8 cellular contexts compared by ENCODE assay signal in the genomic region with DNA sequence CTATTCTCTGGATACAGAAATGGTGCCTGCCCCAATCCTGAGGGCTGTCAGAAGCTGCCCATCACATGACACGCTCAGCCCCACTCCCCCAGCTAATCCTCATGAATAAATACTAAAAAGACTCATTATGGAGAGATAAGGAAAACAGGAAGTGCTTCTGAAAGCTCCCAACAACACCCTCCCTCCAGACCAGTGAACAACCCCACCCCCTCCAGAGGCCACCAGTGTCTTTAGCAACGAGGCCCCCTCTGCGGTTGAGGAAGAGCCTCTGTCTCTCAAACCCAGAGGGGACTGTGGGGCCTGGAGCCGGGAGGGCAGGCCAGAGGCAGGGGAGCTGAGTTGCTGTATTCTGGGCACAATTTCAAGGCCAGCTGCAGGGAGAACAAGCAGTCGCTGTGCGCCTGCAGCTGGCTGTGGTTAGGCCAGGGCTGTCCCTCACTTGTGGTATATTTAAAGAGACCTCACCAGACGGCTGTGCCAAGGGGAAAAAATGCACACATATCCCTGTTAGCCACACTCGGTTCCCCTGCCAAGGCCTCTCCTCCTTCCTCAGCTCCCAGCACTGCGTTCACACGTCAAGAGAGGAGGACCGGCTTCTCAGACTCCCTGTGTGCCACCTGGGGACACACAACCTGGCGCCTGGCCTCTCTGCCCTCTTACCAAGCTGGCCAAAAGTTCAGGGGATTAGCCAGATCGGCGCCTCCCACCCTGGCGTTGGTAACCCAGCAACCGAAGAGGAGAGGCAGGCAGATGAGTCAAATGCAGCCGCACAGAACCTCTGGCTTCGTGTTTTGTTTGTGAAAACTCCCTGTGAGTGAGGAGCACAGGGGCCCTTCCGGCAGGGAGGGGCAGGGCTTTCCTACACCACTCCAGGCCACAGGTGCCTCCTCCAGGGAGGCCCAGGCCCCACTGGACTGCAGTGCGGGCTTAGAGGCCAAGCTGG.
DNase-seq lines count a peak whose midpoint lies in the region; ATAC-seq and TF ChIP-seq lines count a peak whose summit lies in the region.

No MANE protein-coding gene starts in this region.

- peak overlapping the region; percentile 2 for H3K27ac ChIP-seq in rectal smooth muscle tissue (ENCODE audit: low read depth, low read length)

- DNase-seq in NAMALWA (ENCODE audit: low spot score) (peak; percentile 60), WTC11 (ENCODE audit: low spot score) (peak; percentile 26), Right ventricle myocardium superior (peak; percentile 77), NCI-H1930 (lab: John Stamatoyannopoulos, UW) (no peak)
- DNase-seq in NK-92 treated with Interleukin-12 subunit alpha and Interleukin-12 subunit beta, amount 100 ng/mL, for 24 hours (lab: John Stamatoyannopoulos, UW), result no peak

- CTCF ChIA-PET in WTC11 (lab: Charles Lee), result interaction anchor here (0.6 to 3.9 kb wide), 17 partner anchors 9 to 331 kb away, joined by 3 to 33 read pairs (median 6); a partner anchor contains a TSS

- H3K27me3 ChIP-seq in rectal smooth muscle tissue (ENCODE audit: control insufficient read depth, insufficient read depth, low read length), result no peaks in the 10 kb centered on the region

- no peak overlapping the region for H3K9ac ChIP-seq in rectal smooth muscle tissue (ENCODE audit: low read length)

- intact Hi-C loops in Right ventricle myocardium superior (cut with DNase I), result no loop called here

- peaks cover 49% of the 10 kb centered on the region for H3K4me1 Mint-ChIP-seq in WTC11

- H3K4me3 Mint-ChIP-seq in WTC11, result no peak overlapping the region

- no peak overlapping the region for H3K4me3 ChIP-seq in rectal smooth muscle tissue (ENCODE audit: low read length)

- H3K9me3 Mint-ChIP-seq in WTC11, result no peaks in the 10 kb centered on the region

- peak overlapping the region; percentile 67; the same call in 1 of the 2 replicates for H3K27ac Mint-ChIP-seq in WTC11

- peaks cover 11% of the 10 kb centered on the region for H3K4me1 ChIP-seq in rectal smooth muscle tissue (ENCODE audit: control insufficient read depth, insufficient read depth, low read length)

- H3K36me3 ChIP-seq in rectal smooth muscle tissue (ENCODE audit: control insufficient read depth, insufficient read depth, low read length), result no peaks in the 10 kb centered on the region

- H3K36me3 Mint-ChIP-seq in WTC11, result no peaks in the 10 kb centered on the region

- no peak for TF ChIP-seq CTCF in WTC11 (IDR thresholded peaks at IDR 0.05)

- H3K27me3 Mint-ChIP-seq in WTC11 (ENCODE audit: low read depth), result no peaks in the 10 kb centered on the region

- POLR2A ChIA-PET in WTC11 (lab: Charles Lee), result interaction anchor here (1.2 kb wide), 1 partner anchor 102 kb away, joined by 3 read pairs; a partner anchor contains a TSS

- peak; percentile 51 for ATAC-seq in GM18909 (IDR thresholded peaks at IDR 0.05; ENCODE audit: poor library complexity, unreplicated experiment)
- peak; percentile 83 for ATAC-seq in WTC11
- peak; percentile 85 for ATAC-seq in Right ventricle myocardium superior (ENCODE audit: poor library complexity)
- ATAC-seq in GM21528 (IDR thresholded peaks at IDR 0.05; ENCODE audit: low FRiP score, unreplicated experiment), result no peak

TF ChIP-seq in WTC11, 78 proteins besides CTCF, POLR2A, EP300 and RAD21:
- no peak for TF ChIP-seq MYBL2 (CRISPR knock-in tag; IDR thresholded peaks at IDR 0.05)
- TF ChIP-seq, protein P1, sequence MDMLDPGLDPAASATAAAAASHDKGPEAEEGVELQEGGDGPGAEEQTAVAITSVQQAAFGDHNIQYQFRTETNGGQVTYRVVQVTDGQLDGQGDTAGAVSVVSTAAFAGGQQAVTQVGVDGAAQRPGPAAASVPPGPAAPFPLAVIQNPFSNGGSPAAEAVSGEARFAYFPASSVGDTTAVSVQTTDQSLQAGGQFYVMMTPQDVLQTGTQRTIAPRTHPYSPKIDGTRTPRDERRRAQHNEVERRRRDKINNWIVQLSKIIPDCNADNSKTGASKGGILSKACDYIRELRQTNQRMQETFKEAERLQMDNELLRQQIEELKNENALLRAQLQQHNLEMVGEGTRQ (CRISPR knock-in tag; IDR thresholded peaks at IDR 0.05), result peak; percentile 75
- TF ChIP-seq, protein P2, sequence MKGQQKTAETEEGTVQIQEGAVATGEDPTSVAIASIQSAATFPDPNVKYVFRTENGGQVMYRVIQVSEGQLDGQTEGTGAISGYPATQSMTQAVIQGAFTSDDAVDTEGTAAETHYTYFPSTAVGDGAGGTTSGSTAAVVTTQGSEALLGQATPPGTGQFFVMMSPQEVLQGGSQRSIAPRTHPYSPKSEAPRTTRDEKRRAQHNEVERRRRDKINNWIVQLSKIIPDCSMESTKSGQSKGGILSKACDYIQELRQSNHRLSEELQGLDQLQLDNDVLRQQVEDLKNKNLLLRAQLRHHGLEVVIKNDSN (CRISPR knock-in tag; IDR thresholded peaks at IDR 0.05), result peak; percentile 50; the same call in 1 of the 2 replicates

Comparison
In these comparisons a context has a peak if more than half of its experiments do, and no peak if none do; other contexts are left out.
1. DNase-seq: peak in NAMALWA (single experiment), WTC11 (single experiment) and Right ventricle myocardium superior (single experiment); none in NCI-H1930 (0 of 2) and NK-92 treated with Interleukin-12 subunit alpha and Interleukin-12 subunit beta, amount 100 ng/mL, for 24 hours (single experiment).